In genomic region chr14:85444685-85445084, GRCh38 we compare ENCODE assay signal across 9 cellular contexts.
A peak's percentile ranks its signal among the peaks of the same experiment; 100 is the strongest.
DNase-seq lines count a peak whose midpoint lies in the region; ATAC-seq and TF ChIP-seq lines count a peak whose summit lies in the region.
"Had no signal": no experiment of that assay in that cellular context is flagged by ENCODE, and none has a peak within 500 bp of the region (broad histone marks: within the 10 kb centered on the region; RNA-seq: fewer than 3 reads in every experiment).

No MANE protein-coding gene starts in this region.

- H3K4me1 ChIP-seq in neural progenitor cell (no peaks in the 10 kb centered on the region), mucosa of descending colon (ENCODE audit: low read depth) (no peaks in the 10 kb centered on the region)

- DNase-seq in DMS53 (lab: John Stamatoyannopoulos, UW): peak; percentile 51
- peak; percentile 13 for DNase-seq in MG63
- DNase-seq in SK-N-DZ (ENCODE audit: low spot score): peak; percentile 74
- DNase-seq in kidney tubule cell (ENCODE audit: low spot score): peak; percentile 94
- no peak for DNase-seq in neural progenitor cell (ENCODE audit: low spot score)
- no peak for DNase-seq in stimulated activated CD4-positive, alpha-beta T cell treated with anti-CD3 and anti-CD28 coated beads, Interleukin-1b, Interleukin-23, amount 100 ng/mL, for 48 hours
- DNase-seq in mucosa of descending colon: no peak
- DNase-seq: occipital lobe had no signal

- TF ChIP-seq CTCF in neural progenitor cell (IDR thresholded peaks at IDR 0.05): no peak
- TF ChIP-seq CTCF in mucosa of descending colon (IDR thresholded peaks at IDR 0.05): no peak

- H3K4me2 ChIP-seq in neural progenitor cell: no peak overlapping the region

- no peaks in the 10 kb centered on the region for H3K9me3 ChIP-seq in MG63
- no peaks in the 10 kb centered on the region for H3K9me3 ChIP-seq in neural progenitor cell (ENCODE audit: low read depth)
- H3K9me3 ChIP-seq in mucosa of descending colon: no peaks in the 10 kb centered on the region

- H3K27me3 Mint-ChIP-seq in neural progenitor cell (ENCODE audit: insufficient read depth, low read depth): peaks cover 4% of the 10 kb centered on the region

- no peak overlapping the region for H3K27ac ChIP-seq in neural progenitor cell

- H3K27ac Mint-ChIP-seq in neural progenitor cell: no peak overlapping the region

- no peaks in the 10 kb centered on the region for H3K4me1 Mint-ChIP-seq in neural progenitor cell

- ATAC-seq in GM19467 (IDR thresholded peaks at IDR 0.05; ENCODE audit: unreplicated experiment) (no peak), mucosa of descending colon (no peak)

- H3K4me3 Mint-ChIP-seq in neural progenitor cell: no peak overlapping the region

- no peaks in the 10 kb centered on the region for H4K20me1 ChIP-seq in neural progenitor cell (ENCODE audit: low read depth)

- H2AFZ ChIP-seq in neural progenitor cell (replicated peaks): no peak overlapping the region

- no peaks in the 10 kb centered on the region for H3F3A ChIP-seq in neural progenitor cell (ENCODE audit: low read depth)

- intact Hi-C loops in mucosa of descending colon (cut with DNase I, micrococcal nuclease): no loop called here

- no peaks in the 10 kb centered on the region for H3K79me2 ChIP-seq in neural progenitor cell (ENCODE audit: low read depth)

- no peak overlapping the region for H3K9ac ChIP-seq in neural progenitor cell

- H3K36me3 ChIP-seq in MG63 (no peaks in the 10 kb centered on the region), neural progenitor cell (no peaks in the 10 kb centered on the region), mucosa of descending colon (ENCODE audit: low read depth) (no peaks in the 10 kb centered on the region)

- H3K36me3 Mint-ChIP-seq in neural progenitor cell: no peaks in the 10 kb centered on the region

- no peaks in the 10 kb centered on the region for H3K9me3 Mint-ChIP-seq in neural progenitor cell

- H3K4me3 ChIP-seq in MG63 (no peak overlapping the region), neural progenitor cell (no peak overlapping the region), mucosa of descending colon (no peak overlapping the region)

- H3K27me3 ChIP-seq in MG63 (no peaks in the 10 kb centered on the region), neural progenitor cell (no peaks in the 10 kb centered on the region)

Comparison
In these comparisons a context has a peak if more than half of its experiments do, and no peak if none do; other contexts are left out.
1. DNase-seq: peak in DMS53 (single experiment), MG63 (single experiment), SK-N-DZ (single experiment) and kidney tubule cell (single experiment); none in neural progenitor cell (single experiment), stimulated activated CD4-positive, alpha-beta T cell treated with anti-CD3 and anti-CD28 coated beads, Interleukin-1b, Interleukin-23, amount 100 ng/mL, for 48 hours (single experiment) and mucosa of descending colon (0 of 3).